ENCODE assay signal across 9 cellular contexts in the genomic region with DNA sequence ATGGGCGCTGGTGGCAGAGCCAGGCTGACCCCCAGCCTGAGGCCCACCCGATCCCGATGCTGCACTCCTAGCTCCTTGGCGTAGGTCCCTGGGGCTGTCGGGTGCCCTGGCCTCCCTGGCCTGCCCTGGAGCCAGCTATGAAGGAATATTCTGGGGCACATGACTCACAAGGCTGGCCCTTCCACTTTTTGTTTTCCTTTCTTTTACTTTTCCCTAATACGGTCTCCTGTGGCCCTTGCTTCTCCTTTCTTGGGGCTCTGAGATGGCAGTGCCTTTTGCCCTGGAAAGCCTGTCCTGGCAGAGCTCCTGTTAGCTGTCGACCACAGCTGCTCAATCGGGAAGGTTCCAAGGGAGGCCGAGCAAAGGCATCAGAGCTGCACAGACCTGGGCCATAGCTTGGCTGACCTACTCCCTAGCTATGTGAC. TPM values are rescaled to one million over a fixed set of nuclear protein-coding genes. Genes with fewer than 3 reads are reported as not detected.
DNase-seq lines count a peak whose midpoint lies in the region; ATAC-seq and TF ChIP-seq lines count a peak whose summit lies in the region.
"Had no signal": no experiment of that assay in that cellular context is flagged by ENCODE, and none has a peak within 500 bp of the region (broad histone marks: within the 10 kb centered on the region; RNA-seq: fewer than 3 reads in every experiment).

No MANE protein-coding gene starts in this region.

- H3K79me2 ChIP-seq in ACC112 (ENCODE audit: control insufficient read depth, insufficient read depth, low read length, unreplicated experiment): peaks cover 14% of the 10 kb centered on the region

- no peaks in the 10 kb centered on the region for H3K9me3 ChIP-seq in RWPE2 (ENCODE audit: severe bottlenecking)
- no peaks in the 10 kb centered on the region for H3K9me3 ChIP-seq in ovary

- H2AFZ ChIP-seq in ACC112 (ENCODE audit: low read length, unreplicated experiment): no peak overlapping the region

- DNase-seq in RWPE2 (ENCODE audit: low spot score) (no peak), fibroblast of mammary gland (ENCODE audit: low read depth) (peak; percentile 48), ovary (peak in 1 of 5 donors; percentile 48), NCI-H774 (lab: John Stamatoyannopoulos, UW) (no peak), DMS 273 (lab: John Stamatoyannopoulos, UW; ENCODE audit: unreplicated experiment) (no peak)
- DNase-seq in activated naive CD4-positive, alpha-beta T cell treated with Interleukin-2 at 50 U/mL for 16 hours: no peak
- DNase-seq: NCI-H2029 had no signal

- H3K4me1 ChIP-seq in ACC112 (ENCODE audit: control insufficient read depth, insufficient read depth, low read length, unreplicated experiment) (peaks cover 41% of the 10 kb centered on the region), RWPE2 (ENCODE audit: insufficient read depth, poor library complexity, severe bottlenecking) (peaks cover 20% of the 10 kb centered on the region), ovary (ENCODE audit: insufficient read depth) (peaks cover 14% of the 10 kb centered on the region)

- ATAC-seq in RWPE2 (ENCODE audit: low read depth) (peak; percentile 51), GM21515 (IDR thresholded peaks at IDR 0.05; ENCODE audit: unreplicated experiment) (no peak)

- intact Hi-C loops in ovary (cut with DNase I): no loop called here

- no peak for TF ChIP-seq EP300 in ovary (IDR thresholded peaks at IDR 0.05)

- H3K36me3 ChIP-seq in ACC112 (ENCODE audit: insufficient read depth, low read length) (no peaks in the 10 kb centered on the region), RWPE2 (ENCODE audit: low read depth) (no peaks in the 10 kb centered on the region), ovary (no peaks in the 10 kb centered on the region)

- no peak for TF ChIP-seq POLR2A in ovary (IDR thresholded peaks at IDR 0.05)

- H3K27me3 ChIP-seq in ACC112 (ENCODE audit: insufficient read depth, low read length) (no peaks in the 10 kb centered on the region), RWPE2 (ENCODE audit: insufficient read depth, poor library complexity, severe bottlenecking) (no peaks in the 10 kb centered on the region), ovary (no peaks in the 10 kb centered on the region)

- H3K4me3 ChIP-seq in ACC112 (ENCODE audit: low read depth, low read length) (peak overlapping the region; percentile 52), RWPE2 (ENCODE audit: severe bottlenecking) (no peak overlapping the region), fibroblast of mammary gland (ENCODE audit: control insufficient read depth, low read depth, low read length) (no peak overlapping the region), ovary (no peak overlapping the region)

- WGBS in ovary, 3 donors: 18 to 24% (median 21%) methylated on average over 8 to 9 of the region's 9 CpGs

- TF ChIP-seq CTCF in RWPE2 (IDR thresholded peaks at IDR 0.05; ENCODE audit: poor library complexity, severe bottlenecking): no peak
- TF ChIP-seq CTCF in fibroblast of mammary gland (conservative IDR thresholded peaks at IDR 0.05; ENCODE audit: control insufficient read depth, insufficient read depth, low read depth, low read length): no peak
- no peak for TF ChIP-seq CTCF in ovary (IDR thresholded peaks at IDR 0.05)

- H3K27ac ChIP-seq in ACC112 (ENCODE audit: low read depth, low read length) (peak overlapping the region; percentile 76), RWPE2 (ENCODE audit: poor library complexity, severe bottlenecking) (peak overlapping the region; percentile 10), ovary (peak overlapping the region; percentile 49 to 74)

RNA-seq across cellular contexts. Expression of a gene that starts 22.1 kb away (rescaled TPM):
- total RNA-seq in ovary: 10 to 100 TPM in 5 of 7 donors, 1 to 10 TPM in 2; 7.6 to 23.0 (median 19.6) TPM
- polyA plus RNA-seq in ovary: 10 to 100 TPM in 1 of 2 donors, 1 to 10 TPM in 1; 3.6 to 18.3 TPM

Comparison
In these comparisons a context has a peak if more than half of its experiments do, and no peak if none do; other contexts are left out.
1. H3K27ac ChIP-seq: peak in every context shown above with its lines; median percentile 76 in ACC112; 62 in ovary; 10 in RWPE2.